In genomic region chr5:132447196-132447595, GRCh38 we compare ENCODE assay signal across 11 cellular contexts. TPM values are rescaled to one million over a fixed set of nuclear protein-coding genes. Genes with fewer than 3 reads are reported as not detected.
DNase-seq lines count a peak whose midpoint lies in the region; ATAC-seq and TF ChIP-seq lines count a peak whose summit lies in the region.
"Had no signal": no experiment of that assay in that cellular context is flagged by ENCODE, and none has a peak within 500 bp of the region (broad histone marks: within the 10 kb centered on the region; RNA-seq: fewer than 3 reads in every experiment).

No MANE protein-coding gene starts in this region.

- peaks cover 23% of the 10 kb centered on the region for H3K4me1 ChIP-seq in ACC112 (ENCODE audit: control insufficient read depth, insufficient read depth, low read length, unreplicated experiment)
- H3K4me1 ChIP-seq in CD4-positive, CD25-positive, alpha-beta regulatory T cell (ENCODE audit: control insufficient read depth, insufficient read depth, low read length, poor library complexity, severe bottlenecking) = peaks cover 37% of the 10 kb centered on the region

- H3K4me1 Mint-ChIP-seq in CD4-positive, CD25-positive, alpha-beta regulatory T cell = peaks cover 26 to 72% (median 61%) of the 10 kb centered on the region in 4 donors
- peaks cover 67 to 74% of the 10 kb centered on the region in 2 donors for H3K4me1 Mint-ChIP-seq in natural killer cell treated with Interleukin-12 subunit alpha and Interleukin-12 subunit beta and Interleukin-15 and Interleukin-18, amount 100 ng/mL, for 72 hours (ENCODE audit: low read depth in 2 of 2)

- peaks cover 35% of the 10 kb centered on the region for H3K36me3 Mint-ChIP-seq in CD4-positive, CD25-positive, alpha-beta regulatory T cell
- H3K36me3 Mint-ChIP-seq in natural killer cell treated with Interleukin-12 subunit alpha and Interleukin-12 subunit beta and Interleukin-15 and Interleukin-18, amount 100 ng/mL, for 72 hours = peaks cover 22% of the 10 kb centered on the region

- peak overlapping the region in 3 of 4 donors; percentile 12 to 66 (median 59) for H3K4me3 Mint-ChIP-seq in CD4-positive, CD25-positive, alpha-beta regulatory T cell
- peak overlapping the region; percentile 18 for H3K4me3 Mint-ChIP-seq in natural killer cell treated with Interleukin-12 subunit alpha and Interleukin-12 subunit beta and Interleukin-15 and Interleukin-18, amount 100 ng/mL, for 72 hours

- H3K27me3 Mint-ChIP-seq in CD4-positive, CD25-positive, alpha-beta regulatory T cell = no peaks in the 10 kb centered on the region
- no peaks in the 10 kb centered on the region for H3K27me3 Mint-ChIP-seq in natural killer cell treated with Interleukin-12 subunit alpha and Interleukin-12 subunit beta and Interleukin-15 and Interleukin-18, amount 100 ng/mL, for 72 hours

- no peak overlapping the region for H2AFZ ChIP-seq in ACC112 (ENCODE audit: low read length, unreplicated experiment)

- no peak for DNase-seq in CD4-positive, CD25-positive, alpha-beta regulatory T cell
- DNase-seq in coronary artery (ENCODE audit: low spot score) = no peak
- DNase-seq in natural killer cell treated with Interleukin-12 subunit alpha and Interleukin-12 subunit beta and Interleukin-15 and Interleukin-18, amount 100 ng/mL, for 72 hours (ENCODE audit: low spot score) = no peak
- DNase-seq in NCI-H2029 (lab: John Stamatoyannopoulos, UW) = no peak
- DNase-seq in H4 (ENCODE audit: low spot score) = no peak
- no peak for DNase-seq in epidermal melanocyte (ENCODE audit: insufficient read length, low spot score)
- DNase-seq: activated CD4-positive, CD25-positive, alpha-beta regulatory T cell treated with anti-CD3 and anti-CD28 coated beads, Interleukin-2, amount 50 U/mL, for 72 hours; activated gamma-delta T cell treated with Interleukin-2 at 50 U/mL for 16 hours; Caco-2; stimulated activated naive CD8-positive, alpha-beta T cell treated with anti-CD3 and anti-CD28 coated beads, Interleukin-15, Interleukin-2, amounts not matched to agents 100 U/mL and 50 U/mL, for 24 hours had no signal

- no peaks in the 10 kb centered on the region for H3K79me2 ChIP-seq in ACC112 (ENCODE audit: control insufficient read depth, insufficient read depth, low read length, unreplicated experiment)

- H3K9me3 Mint-ChIP-seq in CD4-positive, CD25-positive, alpha-beta regulatory T cell = no peaks in the 10 kb centered on the region
- H3K9me3 Mint-ChIP-seq in natural killer cell treated with Interleukin-12 subunit alpha and Interleukin-12 subunit beta and Interleukin-15 and Interleukin-18, amount 100 ng/mL, for 72 hours = peaks cover 7% of the 10 kb centered on the region

- no peak for TF ChIP-seq CTCF in coronary artery (IDR thresholded peaks at IDR 0.05)

- H3K27ac ChIP-seq in ACC112 (ENCODE audit: low read depth, low read length) (peak overlapping the region; percentile 14; the same call in 1 of the 2 replicates), coronary artery (peak overlapping the region; percentile 4 to 46)
- peak overlapping the region; percentile 41 for H3K27ac ChIP-seq in CD4-positive, CD25-positive, alpha-beta regulatory T cell (ENCODE audit: insufficient read depth, low read length, poor library complexity, severe bottlenecking)

- ATAC-seq in CD4-positive, CD25-positive, alpha-beta regulatory T cell (ENCODE audit: low read depth in 2 of 2) = peak; percentile 35 to 51
- no peak for ATAC-seq in natural killer cell treated with Interleukin-12 subunit alpha and Interleukin-12 subunit beta and Interleukin-15 and Interleukin-18, amount 100 ng/mL, for 72 hours
- ATAC-seq: stimulated activated naive CD8-positive, alpha-beta T cell treated with anti-CD3 and anti-CD28 coated beads, Interleukin-15, Interleukin-2, amounts not matched to agents 100 U/mL and 50 U/mL, for 24 hours had no signal

- H3K9me3 ChIP-seq in CD4-positive, CD25-positive, alpha-beta regulatory T cell (ENCODE audit: control insufficient read depth in 2 of 2, low read length in 2 of 2) = no peaks in the 10 kb centered on the region
- H3K9me3 ChIP-seq: Caco-2 had no signal

- no peaks in the 10 kb centered on the region for H3K27me3 ChIP-seq in ACC112 (ENCODE audit: insufficient read depth, low read length)
- no peaks in the 10 kb centered on the region for H3K27me3 ChIP-seq in CD4-positive, CD25-positive, alpha-beta regulatory T cell (ENCODE audit: control insufficient read depth, insufficient read depth, low read length)

- H3K4me3 ChIP-seq in ACC112 (ENCODE audit: low read depth, low read length) (no peak overlapping the region), coronary artery (no peak overlapping the region)
- peak overlapping the region; percentile 53 for H3K4me3 ChIP-seq in CD4-positive, CD25-positive, alpha-beta regulatory T cell (ENCODE audit: low read depth, low read length)

- H3K27ac Mint-ChIP-seq in CD4-positive, CD25-positive, alpha-beta regulatory T cell = peak overlapping the region; percentile 78 to 97 (median 93)
- H3K27ac Mint-ChIP-seq in natural killer cell treated with Interleukin-12 subunit alpha and Interleukin-12 subunit beta and Interleukin-15 and Interleukin-18, amount 100 ng/mL, for 72 hours = peak overlapping the region; percentile 73 to 83

- 0 out of 2 replicates have a peak, but pooled peaks cover 3% of the 10 kb centered on the region for H3K36me3 ChIP-seq in ACC112 (ENCODE audit: insufficient read depth, low read length)
- H3K36me3 ChIP-seq in CD4-positive, CD25-positive, alpha-beta regulatory T cell (ENCODE audit: control insufficient read depth, insufficient read depth, low read length) = peaks cover 39% of the 10 kb centered on the region

RNA-seq across cellular contexts. Expression of gene IRF1, which starts 43.4 kb away (rescaled TPM):
- total RNA-seq in CD4-positive, CD25-positive, alpha-beta regulatory T cell = 924 TPM
- 100 to 1,000 TPM; 160 to 202 (median 190) TPM for polyA plus RNA-seq in CD4-positive, CD25-positive, alpha-beta regulatory T cell
- 100 to 1,000 TPM; 351 to 512 TPM for total RNA-seq in natural killer cell treated with Interleukin-12 subunit alpha and Interleukin-12 subunit beta and Interleukin-15 and Interleukin-18, amount 100 ng/mL, for 72 hours
- 14.3 and 30.2 TPM in 2 replicates for total RNA-seq in H4 (2014; rRNA removed; shearing (Covaris generic))

Comparison
In these comparisons a context has a peak if more than half of its experiments do, and no peak if none do; other contexts are left out.
1. ATAC-seq: peak in CD4-positive, CD25-positive, alpha-beta regulatory T cell (2 of 2); none in natural killer cell treated with Interleukin-12 subunit alpha and Interleukin-12 subunit beta and Interleukin-15 and Interleukin-18, amount 100 ng/mL, for 72 hours (0 of 2).
2. RNA of gene IRF1, which starts 43.4 kb away (total RNA-seq): 924 TPM in CD4-positive, CD25-positive, alpha-beta regulatory T cell (single experiment) and 351 to 512 TPM in natural killer cell treated with Interleukin-12 subunit alpha and Interleukin-12 subunit beta and Interleukin-15 and Interleukin-18, amount 100 ng/mL, for 72 hours; 14.3 to 30.2 TPM in H4; every median in the first group is over 10 times any median in the second.
3. Peak in every context shown above with its lines, with median percentiles within 50 percentile points of each other: H3K27ac ChIP-seq.